Comparison of ENCODE assay signal across 14 cellular contexts in the genomic region with DNA sequence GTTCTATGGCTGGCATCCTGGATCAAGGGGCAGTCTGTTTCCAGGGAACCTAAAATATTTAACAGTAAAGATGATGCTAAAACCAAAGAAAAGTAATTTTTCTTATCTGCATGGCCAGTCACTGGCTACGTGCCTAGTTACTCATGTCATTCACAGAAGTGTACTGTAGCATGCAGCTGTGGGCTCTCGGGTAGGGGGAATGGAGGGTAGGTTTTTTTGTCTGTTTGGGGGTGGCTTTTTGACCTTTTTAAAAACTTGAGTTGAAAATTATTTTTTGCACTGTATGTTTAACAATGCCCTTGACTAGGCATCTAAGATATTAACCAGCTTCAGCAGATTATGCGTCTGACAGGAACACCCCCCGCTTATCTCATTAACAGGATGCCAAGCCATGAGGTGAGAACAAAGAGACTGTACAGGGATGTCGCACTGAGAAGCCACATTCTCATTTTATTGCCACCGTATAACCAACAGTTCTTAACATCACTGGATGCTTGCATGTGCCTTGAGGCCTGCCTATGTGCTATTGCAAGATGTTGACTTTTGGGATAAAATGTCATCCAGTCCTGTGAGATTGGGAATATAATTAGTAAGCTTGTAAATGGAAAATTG. TPM values are rescaled to one million over a fixed set of nuclear protein-coding genes. Genes with fewer than 3 reads are reported as not detected.
DNase-seq lines count a peak whose midpoint lies in the region; ATAC-seq and TF ChIP-seq lines count a peak whose summit lies in the region.
"Had no signal": no experiment of that assay in that cellular context is flagged by ENCODE, and none has a peak within 500 bp of the region (broad histone marks: within the 10 kb centered on the region; RNA-seq: fewer than 3 reads in every experiment).

No MANE protein-coding gene starts in this region.

- no peak overlapping the region for H3K4me3 Mint-ChIP-seq in stimulated activated naive CD8-positive, alpha-beta T cell treated with anti-CD3 and anti-CD28 coated beads, Interleukin-15, amount 100 ng/mL, for 72 hours

- H3K36me3 ChIP-seq in cardiac muscle cell (no peaks in the 10 kb centered on the region), WERI-Rb-1 (peaks cover 17% of the 10 kb centered on the region)

- peak overlapping the region; percentile 21 for H3K27ac ChIP-seq in cardiac muscle cell
- H3K27ac ChIP-seq in WERI-Rb-1 = peak overlapping the region; percentile 45
- no peak overlapping the region for H3K27ac ChIP-seq in substantia nigra (ENCODE audit: low read depth, low read length, poor library complexity, severe bottlenecking)

- H3K27me3 ChIP-seq in cardiac muscle cell (no peaks in the 10 kb centered on the region), WERI-Rb-1 (ENCODE audit: insufficient read depth, low read depth, severe bottlenecking) (no peaks in the 10 kb centered on the region)
- H3K27me3 ChIP-seq: sigmoid colon had no signal

- no peaks in the 10 kb centered on the region for H3K9me3 Mint-ChIP-seq in stimulated activated naive CD8-positive, alpha-beta T cell treated with anti-CD3 and anti-CD28 coated beads, Interleukin-15, amount 100 ng/mL, for 72 hours

- no peak for TF ChIP-seq CTCF in cardiac muscle cell (IDR thresholded peaks at IDR 0.05; ENCODE audit: low read depth, low read length)
- TF ChIP-seq CTCF in WERI-Rb-1 (IDR thresholded peaks at IDR 0.05; ENCODE audit: low read depth, low read length) = no peak

- no peak overlapping the region for H3K4me3 ChIP-seq in cardiac muscle cell
- no peak overlapping the region for H3K4me3 ChIP-seq in WERI-Rb-1 (ENCODE audit: low read depth, low read length)
- H3K4me3 ChIP-seq: sigmoid colon had no signal

- H3K4me1 Mint-ChIP-seq in stimulated activated naive CD8-positive, alpha-beta T cell treated with anti-CD3 and anti-CD28 coated beads, Interleukin-15, amount 100 ng/mL, for 72 hours = peaks cover 31% of the 10 kb centered on the region

- TF ChIP-seq POLR2A in erythroblast (IDR thresholded peaks at IDR 0.05; ENCODE audit: low read length) = peak; percentile 38

- H3K27me3 Mint-ChIP-seq in stimulated activated naive CD8-positive, alpha-beta T cell treated with anti-CD3 and anti-CD28 coated beads, Interleukin-15, amount 100 ng/mL, for 72 hours = no peaks in the 10 kb centered on the region

- no peak overlapping the region for H3K27ac Mint-ChIP-seq in stimulated activated naive CD8-positive, alpha-beta T cell treated with anti-CD3 and anti-CD28 coated beads, Interleukin-15, amount 100 ng/mL, for 72 hours

- peak; percentile 81 for ATAC-seq in stimulated activated naive CD8-positive, alpha-beta T cell treated with anti-CD3 and anti-CD28 coated beads, Interleukin-15, amount 100 ng/mL, for 72 hours
- no peak for ATAC-seq in GM21447 (IDR thresholded peaks at IDR 0.05; ENCODE audit: unreplicated experiment)
- ATAC-seq: PC-3 had no signal

- DNase-seq in cardiac muscle cell (ENCODE audit: low read depth in 1 of 2, low spot score in 1 of 2) = peak in 1 of 2 donors; percentile 49
- no peak for DNase-seq in cardiac septum (ENCODE audit: low spot score)
- DNase-seq in WERI-Rb-1 = peak; percentile 71
- DNase-seq in erythroblast (lab: John Stamatoyannopoulos, UW) = peak; percentile 83 to 84
- no peak for DNase-seq in stimulated activated naive CD8-positive, alpha-beta T cell treated with anti-CD3 and anti-CD28 coated beads, Interleukin-15, amount 100 ng/mL, for 72 hours
- no peak for DNase-seq in AML-193 (lab: John Stamatoyannopoulos, UW)
- DNase-seq in substantia nigra (lab: John Stamatoyannopoulos, UW) = no peak
- DNase-seq: glutamatergic neuron, kidney glomerular epithelial cell, NCI-H1092 treated with DMSO at 0.1 percent for 48 hours, PC-3, sigmoid colon, T-helper 1 cell had no signal

- H3K9me3 ChIP-seq in cardiac muscle cell (ENCODE audit: low read depth) (no peaks in the 10 kb centered on the region), WERI-Rb-1 (ENCODE audit: severe bottlenecking) (peaks cover 2% of the 10 kb centered on the region)
- H3K9me3 ChIP-seq: sigmoid colon had no signal

- H3K4me1 ChIP-seq in cardiac muscle cell (ENCODE audit: low read depth) = peaks cover 20% of the 10 kb centered on the region

- intact Hi-C loops in cardiac septum (cut with DNase I) = no loop called here

RNA-seq across cellular contexts. Expression of a gene that starts 30.3 kb away (rescaled TPM):
- total RNA-seq in cardiac muscle cell (1.7 and 2.3 TPM in 2 replicates), cardiac septum (1.6 TPM)
- 1.1 and 3.8 TPM in 2 replicates for polyA plus RNA-seq in cardiac muscle cell

Comparison
In these comparisons a context has a peak if more than half of its experiments do, and no peak if none do; other contexts are left out.
1. DNase-seq: peak in WERI-Rb-1 (single experiment) and erythroblast (2 of 2); none in cardiac septum (single experiment), stimulated activated naive CD8-positive, alpha-beta T cell treated with anti-CD3 and anti-CD28 coated beads, Interleukin-15, amount 100 ng/mL, for 72 hours (0 of 2), AML-193 (0 of 2) and substantia nigra (0 of 49).